In genomic region chr2:206558492-206558891, GRCh38 we compare ENCODE assay signal across 1 cellular context.
TF ChIP-seq lines count a peak whose summit lies in the region.

No MANE protein-coding gene starts in this region.

TF ChIP-seq in IMR-90, 13 proteins besides CTCF, POLR2A, EP300 and RAD21 (continued from another document):
- no peak for TF ChIP-seq MAFK (IDR thresholded peaks at IDR 0.05; ENCODE audit: low read depth, low read length)
- TF ChIP-seq FOS (IDR thresholded peaks at IDR 0.05; ENCODE audit: low read depth, low read length), result no peak
- no peak for TF ChIP-seq RCOR1 (IDR thresholded peaks at IDR 0.05; ENCODE audit: insufficient replicate concordance, low read length)
- TF ChIP-seq NFE2L2 (IDR thresholded peaks at IDR 0.05; ENCODE audit: low read depth, low read length), result no peak
- TF ChIP-seq CHD1 (IDR thresholded peaks at IDR 0.05; ENCODE audit: low read depth, low read length), result no peak
